In the genomic region with DNA sequence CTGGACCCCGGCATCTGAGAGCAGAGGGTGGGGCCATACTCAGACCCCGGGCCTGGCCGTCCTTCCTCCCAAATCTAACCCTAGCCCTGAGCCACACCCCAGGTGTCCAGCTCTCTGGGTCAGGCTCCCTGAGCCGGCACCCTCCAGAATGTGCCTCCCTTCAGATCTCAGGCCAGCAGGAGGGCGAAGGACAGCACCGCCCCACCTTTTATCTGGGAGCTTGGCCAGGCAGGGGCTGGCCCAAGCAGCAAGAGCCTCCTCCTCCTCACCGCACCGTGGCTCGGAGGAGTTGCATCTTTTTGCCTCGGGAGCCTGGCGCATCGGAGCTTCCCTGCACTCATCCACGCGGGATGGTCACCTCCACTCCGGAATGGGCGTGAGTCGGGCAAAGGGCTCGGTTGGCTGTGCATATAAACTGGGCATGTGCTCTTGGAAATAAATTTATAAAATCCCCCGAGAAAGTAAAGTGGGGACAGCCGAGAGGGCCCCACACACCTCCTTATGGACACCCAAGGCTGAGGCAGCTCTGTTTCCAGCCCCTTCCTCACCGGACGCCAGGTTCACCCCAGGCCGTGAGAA, we compare ENCODE assay signal across 16 cellular contexts.
DNase-seq lines count a peak whose midpoint lies in the region; ATAC-seq and TF ChIP-seq lines count a peak whose summit lies in the region.
"Had no signal": no experiment of that assay in that cellular context is flagged by ENCODE, and none has a peak within 500 bp of the region (broad histone marks: within the 10 kb centered on the region; RNA-seq: fewer than 3 reads in every experiment).

No MANE protein-coding gene starts in this region.

- peak overlapping the region; percentile 10 for H3K23ac ChIP-seq in mesendoderm (ENCODE audit: low read length)

- TF ChIP-seq POLR2A in transverse colon (IDR thresholded peaks at IDR 0.05) (no peak), gastroesophageal sphincter (IDR thresholded peaks at IDR 0.05) (no peak)

- H3K9ac ChIP-seq in mesendoderm (ENCODE audit: low read length): peak overlapping the region; percentile 4
- H3K9ac ChIP-seq: BLaER1 treated with 17β-estradiol and CSF1 and Interleukin-3, amounts not matched to agents 10 nM and 100 nM had no signal

- H3K79me1 ChIP-seq in mesendoderm (ENCODE audit: low read length): no peaks in the 10 kb centered on the region

- WGBS in mesendoderm (ENCODE audit: extremely low coverage, insufficient coverage, low lambda C conversion rate): no CpG with 5 or more reads among the region's 23 CpGs
- 60 to 85% methylated on average over 1 to 23 of the region's 23 CpGs for WGBS in transverse colon (ENCODE audit: low coverage in 1 of 2), 2 donors
- WGBS in gastroesophageal sphincter (ENCODE audit: low coverage in 1 of 2), 2 donors: 49% methylated on average over 3 of the region's 23 CpGs; no CpG with 5 or more reads in 1 of the 2 donors

- H3K18ac ChIP-seq in mesendoderm (ENCODE audit: low read length): peak overlapping the region; percentile 19

- TF ChIP-seq CTCF in coronary artery (IDR thresholded peaks at IDR 0.05) (no peak), transverse colon (IDR thresholded peaks at IDR 0.05) (no peak), gastroesophageal sphincter (IDR thresholded peaks at IDR 0.05) (no peak)

- DNase-seq in activated CD8-positive, alpha-beta memory T cell treated with anti-CD3 and anti-CD28 coated beads, Interleukin-2, amount 50 U/mL, for 4 hours: peak; percentile 7
- no peak for DNase-seq in activated CD8-positive, alpha-beta memory T cell treated with anti-CD3 and anti-CD28 coated beads for 24 hours
- peak; percentile 73 for DNase-seq in coronary artery (ENCODE audit: low spot score)
- no peak for DNase-seq in mesendoderm
- peak; percentile 3 for DNase-seq in transverse colon
- DNase-seq in left lobe of liver (ENCODE audit: low spot score): no peak
- DNase-seq: activated CD4-positive, alpha-beta memory T cell treated with anti-CD3 and anti-CD28 coated beads for 36 hours; DMS153; erythroblast; NCI-H187 treated with DMSO at 0.1 percent for 48 hours; NCI-H510A treated with DMSO at 0.1 percent for 48 hours; substantia nigra had no signal

- H3K36me3 ChIP-seq in mesendoderm (ENCODE audit: control insufficient read depth, insufficient read depth, low read length) (no peaks in the 10 kb centered on the region), transverse colon (no peaks in the 10 kb centered on the region), gastroesophageal sphincter (no peaks in the 10 kb centered on the region)
- H3K36me3 ChIP-seq: BLaER1 treated with 17β-estradiol and CSF1 and Interleukin-3, amounts not matched to agents 10 nM and 100 nM had no signal

- H3K27me3 ChIP-seq in mesendoderm (ENCODE audit: insufficient read depth, low read length, poor library complexity): no peaks in the 10 kb centered on the region
- H3K27me3 ChIP-seq in transverse colon: no peaks in the 10 kb centered on the region
- H3K27me3 ChIP-seq in gastroesophageal sphincter: peaks cover 61% of the 10 kb centered on the region
- H3K27me3 ChIP-seq: BLaER1 treated with 17β-estradiol and CSF1 and Interleukin-3, amounts not matched to agents 10 nM and 100 nM had no signal

- peak overlapping the region; percentile 5 for H2AK5ac ChIP-seq in mesendoderm (ENCODE audit: low read length)

- TF ChIP-seq EP300 in transverse colon (IDR thresholded peaks at IDR 0.05; ENCODE audit: low read depth) (no peak), gastroesophageal sphincter (IDR thresholded peaks at IDR 0.05) (no peak)

- H4K8ac ChIP-seq in mesendoderm (ENCODE audit: low read depth, low read length): no peak overlapping the region

- peak overlapping the region; percentile 69 for H3K56ac ChIP-seq in mesendoderm (ENCODE audit: low read length)

- peak overlapping the region; percentile 72 for H2BK5ac ChIP-seq in mesendoderm (ENCODE audit: low read length)

- H2BK15ac ChIP-seq in mesendoderm (replicated peaks; ENCODE audit: low read depth): no peak overlapping the region

- H3K4me3 ChIP-seq in coronary artery: no peak overlapping the region
- H3K4me3 ChIP-seq in mesendoderm (ENCODE audit: low read length): no peak overlapping the region
- no peak overlapping the region for H3K4me3 ChIP-seq in transverse colon
- no peak overlapping the region for H3K4me3 ChIP-seq in gastroesophageal sphincter
- H3K4me3 ChIP-seq: BLaER1 treated with 17β-estradiol and CSF1 and Interleukin-3, amounts not matched to agents 10 nM and 100 nM had no signal

- H3K9me3 ChIP-seq in transverse colon: no peaks in the 10 kb centered on the region
- no peaks in the 10 kb centered on the region for H3K9me3 ChIP-seq in gastroesophageal sphincter
- H3K9me3 ChIP-seq: BLaER1 treated with 17β-estradiol and CSF1 and Interleukin-3, amounts not matched to agents 10 nM and 100 nM had no signal

- in situ Hi-C loops in transverse colon (cut with MboI; ENCODE audit: low pct_ligation_motif_present in 1 of 4, low pct_unique_long_range_greater_than_20kb in 1 of 4, low sequenced_read_pairs in 3 of 4): no loop called here

- intact Hi-C loops in transverse colon (cut with DNase I; ENCODE audit: low total_unique reads): no loop called here

- no peak overlapping the region for H3K4me2 ChIP-seq in mesendoderm (ENCODE audit: low read length)
- H3K4me2 ChIP-seq: BLaER1 treated with 17β-estradiol and CSF1 and Interleukin-3, amounts not matched to agents 10 nM and 100 nM had no signal

- peak overlapping the region; percentile 70 for H3K4ac ChIP-seq in mesendoderm (ENCODE audit: low read depth, low read length)

- H3K4me1 ChIP-seq in mesendoderm (ENCODE audit: control insufficient read depth, low read depth, low read length): peaks cover 3% of the 10 kb centered on the region
- no peaks in the 10 kb centered on the region for H3K4me1 ChIP-seq in transverse colon
- H3K4me1 ChIP-seq in gastroesophageal sphincter: no peaks in the 10 kb centered on the region

- H2BK120ac ChIP-seq in mesendoderm (ENCODE audit: low read depth, low read length): peak overlapping the region; percentile 8

- no peaks in the 10 kb centered on the region for H3K79me2 ChIP-seq in mesendoderm (ENCODE audit: control insufficient read depth, insufficient read depth, low read length)

- H3K27ac ChIP-seq in coronary artery: no peak overlapping the region
- peak overlapping the region; percentile 39 for H3K27ac ChIP-seq in mesendoderm (ENCODE audit: low read depth, low read length)
- H3K27ac ChIP-seq in transverse colon: no peak overlapping the region
- H3K27ac ChIP-seq in gastroesophageal sphincter: no peak overlapping the region
- H3K27ac ChIP-seq: 22Rv1; BLaER1 treated with 17β-estradiol and CSF1 and Interleukin-3, amounts not matched to agents 10 nM and 100 nM had no signal

- ATAC-seq in left lobe of liver (no peak), GM21619 (IDR thresholded peaks at IDR 0.05; ENCODE audit: unreplicated experiment) (no peak), gastroesophageal sphincter (no peak)

- no peak overlapping the region for H4K5ac ChIP-seq in mesendoderm (ENCODE audit: low read length)

Comparison
In these comparisons a context has a peak if more than half of its experiments do, and no peak if none do; other contexts are left out.
1. DNase-seq: peak in activated CD8-positive, alpha-beta memory T cell treated with anti-CD3 and anti-CD28 coated beads, Interleukin-2, amount 50 U/mL, for 4 hours (single experiment), coronary artery (single experiment) and transverse colon (single experiment); none in activated CD8-positive, alpha-beta memory T cell treated with anti-CD3 and anti-CD28 coated beads for 24 hours (single experiment), mesendoderm (single experiment) and left lobe of liver (single experiment).